20 cellular contexts compared by ENCODE assay signal in the genomic region with DNA sequence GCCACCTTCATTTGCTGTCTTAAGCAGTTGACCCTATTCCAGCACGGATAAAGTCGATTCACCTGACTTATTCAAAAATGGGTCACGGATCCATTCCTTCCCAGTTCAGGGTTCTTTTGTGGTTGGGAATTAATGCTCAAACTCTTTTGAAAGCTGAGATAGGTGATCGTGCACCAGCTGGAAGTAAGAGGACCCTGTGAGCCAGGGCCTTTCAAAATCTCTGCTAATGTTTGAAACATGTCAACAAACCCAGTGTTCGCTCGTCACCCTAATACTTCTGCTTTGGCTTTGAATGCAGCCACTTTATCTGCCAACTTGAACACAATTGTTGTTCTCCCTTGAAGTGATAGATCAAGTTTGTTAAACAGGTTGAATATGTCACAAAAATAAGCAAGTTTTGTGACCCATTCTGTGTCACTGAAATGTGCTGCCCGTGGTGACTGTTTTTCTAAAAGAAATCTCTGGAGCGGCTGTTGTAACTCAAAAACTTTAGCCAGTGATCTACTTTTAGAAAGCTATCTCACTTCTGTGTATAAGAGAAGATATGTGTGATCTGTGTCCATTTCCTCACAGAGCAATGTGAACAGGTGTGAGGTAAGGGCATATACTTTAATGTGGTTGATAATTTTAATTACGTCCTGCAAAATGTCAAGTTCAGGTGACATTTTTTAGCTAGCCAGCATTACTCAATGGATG. TPM values are rescaled to one million over a fixed set of nuclear protein-coding genes. Genes with fewer than 3 reads are reported as not detected.
DNase-seq lines count a peak whose midpoint lies in the region; ATAC-seq and TF ChIP-seq lines count a peak whose summit lies in the region.
"Had no signal": no experiment of that assay in that cellular context is flagged by ENCODE, and none has a peak within 500 bp of the region (broad histone marks: within the 10 kb centered on the region; RNA-seq: fewer than 3 reads in every experiment).

No MANE protein-coding gene starts in this region.

- H3K4me1 ChIP-seq in cardiac muscle cell (ENCODE audit: low read depth): peaks cover 3% of the 10 kb centered on the region
- H3K4me1 ChIP-seq in neutrophil (ENCODE audit: control insufficient read depth in 1 of 2, insufficient read depth in 1 of 2, low read depth in 1 of 2, low read length in 1 of 2): peaks cover 25 to 26% of the 10 kb centered on the region in 2 experiments
- peaks cover 3 to 15% (median 11%) of the 10 kb centered on the region in 3 donors for H3K4me1 ChIP-seq in skeletal muscle tissue (ENCODE audit: control insufficient read depth in 3 of 3, insufficient read depth in 3 of 3, low read length in 3 of 3)
- H3K4me1 ChIP-seq in lower lobe of right lung: no peaks in the 10 kb centered on the region
- H3K4me1 ChIP-seq: HAP-1 had no signal

- H3K27me3 ChIP-seq in cardiac muscle cell (no peaks in the 10 kb centered on the region), neutrophil (no peaks in the 10 kb centered on the region), skeletal muscle tissue (ENCODE audit: control insufficient read depth in 3 of 3, insufficient read depth in 3 of 3, low read length in 3 of 3) (no peaks in the 10 kb centered on the region), lower lobe of right lung (ENCODE audit: low read depth) (no peaks in the 10 kb centered on the region)
- H3K27me3 ChIP-seq: BLaER1 treated with 17β-estradiol and CSF1 and Interleukin-3, amounts not matched to agents 10 nM and 100 nM had no signal

- H3K36me3 ChIP-seq in cardiac muscle cell (no peaks in the 10 kb centered on the region), neutrophil (no peaks in the 10 kb centered on the region), skeletal muscle tissue (ENCODE audit: control insufficient read depth in 3 of 3, insufficient read depth in 3 of 3, low read length in 3 of 3) (no peaks in the 10 kb centered on the region), lower lobe of right lung (no peaks in the 10 kb centered on the region)

- no peak for ATAC-seq in left cardiac atrium
- no peak for ATAC-seq in lower lobe of right lung
- ATAC-seq: GM12878 had no signal

- no peaks in the 10 kb centered on the region for H3K9me3 ChIP-seq in cardiac muscle cell (ENCODE audit: low read depth)
- no peaks in the 10 kb centered on the region for H3K9me3 ChIP-seq in neutrophil
- H3K9me3 ChIP-seq in skeletal muscle tissue (ENCODE audit: control insufficient read depth in 3 of 3, low read length in 3 of 3): no peaks in the 10 kb centered on the region
- H3K9me3 ChIP-seq in lower lobe of right lung: no peaks in the 10 kb centered on the region
- H3K9me3 ChIP-seq: HAP-1 had no signal

- no peak overlapping the region for H3K4me3 Mint-ChIP-seq in dendritic cell treated with granulocyte-macrophage colony-stimulating factor and Interleukin-4, amounts not matched to agents 40 ng/mL and 50 ng/mL, for 4 days
- H3K4me3 Mint-ChIP-seq in activated T-helper 2 cell treated with anti-CD3 and anti-CD28 coated beads, Interferon-gamma antibody, Interleukin-2, Interleukin-4, amounts not matched to agents 10 μg/mL and 5 μg/mL and 100 μg/mL, durations not matched to agents 14 hours and 24 hours and 36 hours (ENCODE audit: low read depth): no peak overlapping the region
- H3K4me3 Mint-ChIP-seq: B cell; CD4-positive, CD25-positive, alpha-beta regulatory T cell; CD8-positive, alpha-beta memory T cell had no signal

- peak overlapping the region in 2 of 3 donors; percentile 52 to 75 for H3K9ac ChIP-seq in skeletal muscle tissue (ENCODE audit: low read depth in 1 of 3, low read length in 3 of 3)
- H3K9ac ChIP-seq: BLaER1 treated with 17β-estradiol and CSF1 and Interleukin-3, amounts not matched to agents 10 nM and 100 nM had no signal

- TF ChIP-seq CTCF in cardiac muscle cell (IDR thresholded peaks at IDR 0.05; ENCODE audit: low read depth, low read length) (no peak), neutrophil (IDR thresholded peaks at IDR 0.05) (no peak), lower lobe of right lung (IDR thresholded peaks at IDR 0.05) (no peak)

- DNase-seq in cardiac muscle cell (ENCODE audit: low read depth in 1 of 2, low spot score in 1 of 2) (no peak), left cardiac atrium (no peak), occipital lobe (lab: John Stamatoyannopoulos, UW) (no peak), lower lobe of right lung (no peak)
- no peak for DNase-seq in activated T-helper 2 cell treated with anti-CD3 and anti-CD28 coated beads, Interferon-gamma antibody, Interleukin-2, Interleukin-4, amounts not matched to agents 10 μg/mL and 5 μg/mL and 100 μg/mL, durations not matched to agents 14 hours and 24 hours and 36 hours (ENCODE audit: low spot score)
- DNase-seq: 8988T; CD4-positive, CD25-positive, alpha-beta regulatory T cell; CD8-positive, alpha-beta memory T cell; COR-L47; DMS 273 treated with DMSO at 0.1 percent for 48 hours; DMS53; DND-41; EL had no signal

- peak overlapping the region; percentile 35 for H3K27ac Mint-ChIP-seq in dendritic cell treated with granulocyte-macrophage colony-stimulating factor and Interleukin-4, amounts not matched to agents 40 ng/mL and 50 ng/mL, for 4 days
- no peak overlapping the region for H3K27ac Mint-ChIP-seq in activated T-helper 2 cell treated with anti-CD3 and anti-CD28 coated beads, Interferon-gamma antibody, Interleukin-2, Interleukin-4, amounts not matched to agents 10 μg/mL and 5 μg/mL and 100 μg/mL, durations not matched to agents 14 hours and 24 hours and 36 hours
- H3K27ac Mint-ChIP-seq: B cell; CD4-positive, CD25-positive, alpha-beta regulatory T cell had no signal

- intact Hi-C loops in left cardiac atrium (cut with DNase I): no loop called here
- intact Hi-C loops in dendritic cell treated with granulocyte-macrophage colony-stimulating factor and Interleukin-4, amounts not matched to agents 40 ng/mL and 50 ng/mL, for 4 days (cut with micrococcal nuclease): no loop called here
- intact Hi-C loops in activated T-helper 2 cell treated with anti-CD3 and anti-CD28 coated beads, Interferon-gamma antibody, Interleukin-2, Interleukin-4, amounts not matched to agents 10 μg/mL and 5 μg/mL and 100 μg/mL, durations not matched to agents 14 hours and 24 hours and 36 hours (cut with micrococcal nuclease): no loop called here
- intact Hi-C loops in lower lobe of right lung (cut with DNase I): no loop called here

- no peak overlapping the region for H3K4me3 ChIP-seq in cardiac muscle cell
- H3K4me3 ChIP-seq in neutrophil (ENCODE audit: low read depth in 1 of 2, low read length in 1 of 2): no peak overlapping the region
- H3K4me3 ChIP-seq in skeletal muscle tissue (ENCODE audit: low read length in 3 of 3): peak overlapping the region; percentile 23 to 36 (median 27)
- H3K4me3 ChIP-seq in lower lobe of right lung: no peak overlapping the region
- H3K4me3 ChIP-seq: BLaER1 treated with 17β-estradiol and CSF1 and Interleukin-3, amounts not matched to agents 10 nM and 100 nM; GM12878; HAP-1 had no signal

- no peaks in the 10 kb centered on the region for H3K9me3 Mint-ChIP-seq in dendritic cell treated with granulocyte-macrophage colony-stimulating factor and Interleukin-4, amounts not matched to agents 40 ng/mL and 50 ng/mL, for 4 days
- H3K9me3 Mint-ChIP-seq in activated T-helper 2 cell treated with anti-CD3 and anti-CD28 coated beads, Interferon-gamma antibody, Interleukin-2, Interleukin-4, amounts not matched to agents 10 μg/mL and 5 μg/mL and 100 μg/mL, durations not matched to agents 14 hours and 24 hours and 36 hours: no peaks in the 10 kb centered on the region
- H3K9me3 Mint-ChIP-seq: CD8-positive, alpha-beta memory T cell had no signal

- H3K27ac ChIP-seq in cardiac muscle cell (peak overlapping the region; percentile 38), neutrophil (peak overlapping the region; percentile 77), skeletal muscle tissue (ENCODE audit: low read depth, low read length) (peak overlapping the region; percentile 89), lower lobe of right lung (no peak overlapping the region)
- H3K27ac ChIP-seq: BLaER1 treated with 17β-estradiol and CSF1 and Interleukin-3, amounts not matched to agents 10 nM and 100 nM had no signal

- H3K36me3 Mint-ChIP-seq in dendritic cell treated with granulocyte-macrophage colony-stimulating factor and Interleukin-4, amounts not matched to agents 40 ng/mL and 50 ng/mL, for 4 days (ENCODE audit: low read depth): peaks cover 3% of the 10 kb centered on the region
- H3K36me3 Mint-ChIP-seq in activated T-helper 2 cell treated with anti-CD3 and anti-CD28 coated beads, Interferon-gamma antibody, Interleukin-2, Interleukin-4, amounts not matched to agents 10 μg/mL and 5 μg/mL and 100 μg/mL, durations not matched to agents 14 hours and 24 hours and 36 hours (ENCODE audit: low read depth): peaks cover 26% of the 10 kb centered on the region

- peaks cover 47% of the 10 kb centered on the region for H3K4me1 Mint-ChIP-seq in dendritic cell treated with granulocyte-macrophage colony-stimulating factor and Interleukin-4, amounts not matched to agents 40 ng/mL and 50 ng/mL, for 4 days (ENCODE audit: low read depth)
- H3K4me1 Mint-ChIP-seq in activated T-helper 2 cell treated with anti-CD3 and anti-CD28 coated beads, Interferon-gamma antibody, Interleukin-2, Interleukin-4, amounts not matched to agents 10 μg/mL and 5 μg/mL and 100 μg/mL, durations not matched to agents 14 hours and 24 hours and 36 hours (ENCODE audit: low read depth): peaks cover 7% of the 10 kb centered on the region

- no peaks in the 10 kb centered on the region for H3K27me3 Mint-ChIP-seq in dendritic cell treated with granulocyte-macrophage colony-stimulating factor and Interleukin-4, amounts not matched to agents 40 ng/mL and 50 ng/mL, for 4 days
- H3K27me3 Mint-ChIP-seq in activated T-helper 2 cell treated with anti-CD3 and anti-CD28 coated beads, Interferon-gamma antibody, Interleukin-2, Interleukin-4, amounts not matched to agents 10 μg/mL and 5 μg/mL and 100 μg/mL, durations not matched to agents 14 hours and 24 hours and 36 hours (ENCODE audit: low read depth): no peaks in the 10 kb centered on the region
- H3K27me3 Mint-ChIP-seq: B cell; CD4-positive, CD25-positive, alpha-beta regulatory T cell; CD8-positive, alpha-beta memory T cell had no signal

RNA-seq across cellular contexts. Expression of a gene that starts 16.9 kb away (rescaled TPM):
- total RNA-seq in cardiac muscle cell (30.7 and 33.6 TPM in 2 replicates), left cardiac atrium (10 to 100 TPM; 32.2 to 37.4 TPM), skeletal muscle tissue (32.4 TPM), occipital lobe (62.1 TPM), lower lobe of right lung (26.5 TPM)
- 64.3 and 84.0 TPM in 2 replicates for polyA plus RNA-seq in cardiac muscle cell
- total RNA-seq in activated T-helper 2 cell treated with anti-CD3 and anti-CD28 coated beads, Interferon-gamma antibody, Interleukin-2, Interleukin-4, amounts not matched to agents 10 μg/mL and 5 μg/mL and 100 μg/mL, durations not matched to agents 14 hours and 24 hours and 36 hours: 67.4 and 70.1 TPM in 2 replicates

RNA-seq across cellular contexts. Expression of a gene that starts 45.2 kb away (rescaled TPM):
- total RNA-seq in cardiac muscle cell (25.5 and 37.2 TPM in 2 replicates), left cardiac atrium (100 to 1,000 TPM in 1 of 2 donors, 10 to 100 TPM in 1; 65.6 to 101 TPM), skeletal muscle tissue (27.7 TPM), occipital lobe (82.7 TPM), lower lobe of right lung (10.8 TPM)
- polyA plus RNA-seq in cardiac muscle cell: 31.4 and 53.3 TPM in 2 replicates
- total RNA-seq in activated T-helper 2 cell treated with anti-CD3 and anti-CD28 coated beads, Interferon-gamma antibody, Interleukin-2, Interleukin-4, amounts not matched to agents 10 μg/mL and 5 μg/mL and 100 μg/mL, durations not matched to agents 14 hours and 24 hours and 36 hours: 27.2 and 27.3 TPM in 2 replicates

Comparison
In these comparisons a context has a peak if more than half of its experiments do, and no peak if none do; other contexts are left out.
1. H3K4me3 ChIP-seq: peak in skeletal muscle tissue (3 of 3); none in cardiac muscle cell (single experiment), neutrophil (0 of 2) and lower lobe of right lung (single experiment).